ENCODE assay signal across 1 cellular context in the genomic region with DNA sequence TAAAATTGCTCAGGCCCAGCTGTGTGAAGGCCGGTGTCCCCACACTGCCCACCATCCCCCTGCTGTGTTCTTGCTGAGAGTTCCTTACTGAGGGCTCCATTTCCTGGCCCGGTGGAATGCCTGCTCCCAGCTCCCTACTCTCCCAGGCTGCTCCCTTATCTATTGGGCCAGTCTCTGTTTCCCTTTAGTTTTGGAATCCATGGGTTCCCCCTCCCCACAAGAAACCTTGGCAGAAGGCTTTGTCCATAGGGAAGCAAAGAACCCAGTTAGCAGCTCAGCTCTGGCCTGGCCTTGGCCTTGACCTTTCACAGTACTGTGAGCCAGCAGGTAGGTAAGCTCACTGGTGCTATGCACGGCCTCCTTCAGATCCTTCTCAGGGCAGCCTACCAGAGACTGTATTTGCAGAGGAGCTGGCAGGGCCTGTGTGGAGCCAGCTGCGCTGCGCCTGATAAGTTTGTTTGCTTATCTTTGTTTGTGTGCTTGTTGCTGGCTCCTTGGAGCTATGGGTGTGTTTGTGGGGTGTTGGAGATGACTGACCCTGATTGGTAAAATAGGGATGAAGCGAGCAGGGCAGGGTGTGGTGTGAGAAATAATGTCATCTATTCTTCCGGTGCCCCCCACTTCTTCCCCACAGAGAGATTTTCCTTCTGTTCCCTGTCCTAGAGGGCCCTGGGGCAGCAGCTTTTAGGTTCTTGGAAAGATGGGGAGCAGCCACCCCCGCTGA.
TF ChIP-seq lines count a peak whose summit lies in the region.

No MANE protein-coding gene starts in this region.

TF ChIP-seq in K562, 482 proteins besides CTCF, POLR2A, EP300 and RAD21 (continued from another document):
- no peak for TF ChIP-seq YY1 (IDR thresholded peaks at IDR 0.05; ENCODE audit: borderline replicate concordance in 1 of 3, control insufficient read depth in 1 of 3, extremely low read depth in 1 of 3, insufficient read depth in 3 of 3, insufficient read length in 1 of 3, insufficient replicate concordance in 2 of 3, low read depth in 1 of 3, low read length in 2 of 3)
- no peak for TF ChIP-seq CBX3 (IDR thresholded peaks at IDR 0.05; ENCODE audit: borderline replicate concordance in 1 of 2, low read length in 2 of 2)
- TF ChIP-seq LEF1 (IDR thresholded peaks at IDR 0.05): peak; percentile 92; the same call in 1 of the 2 replicates
- TF ChIP-seq THRAP3 (IDR thresholded peaks at IDR 0.05; ENCODE audit: borderline replicate concordance): no peak
- TF ChIP-seq, protein P1, sequence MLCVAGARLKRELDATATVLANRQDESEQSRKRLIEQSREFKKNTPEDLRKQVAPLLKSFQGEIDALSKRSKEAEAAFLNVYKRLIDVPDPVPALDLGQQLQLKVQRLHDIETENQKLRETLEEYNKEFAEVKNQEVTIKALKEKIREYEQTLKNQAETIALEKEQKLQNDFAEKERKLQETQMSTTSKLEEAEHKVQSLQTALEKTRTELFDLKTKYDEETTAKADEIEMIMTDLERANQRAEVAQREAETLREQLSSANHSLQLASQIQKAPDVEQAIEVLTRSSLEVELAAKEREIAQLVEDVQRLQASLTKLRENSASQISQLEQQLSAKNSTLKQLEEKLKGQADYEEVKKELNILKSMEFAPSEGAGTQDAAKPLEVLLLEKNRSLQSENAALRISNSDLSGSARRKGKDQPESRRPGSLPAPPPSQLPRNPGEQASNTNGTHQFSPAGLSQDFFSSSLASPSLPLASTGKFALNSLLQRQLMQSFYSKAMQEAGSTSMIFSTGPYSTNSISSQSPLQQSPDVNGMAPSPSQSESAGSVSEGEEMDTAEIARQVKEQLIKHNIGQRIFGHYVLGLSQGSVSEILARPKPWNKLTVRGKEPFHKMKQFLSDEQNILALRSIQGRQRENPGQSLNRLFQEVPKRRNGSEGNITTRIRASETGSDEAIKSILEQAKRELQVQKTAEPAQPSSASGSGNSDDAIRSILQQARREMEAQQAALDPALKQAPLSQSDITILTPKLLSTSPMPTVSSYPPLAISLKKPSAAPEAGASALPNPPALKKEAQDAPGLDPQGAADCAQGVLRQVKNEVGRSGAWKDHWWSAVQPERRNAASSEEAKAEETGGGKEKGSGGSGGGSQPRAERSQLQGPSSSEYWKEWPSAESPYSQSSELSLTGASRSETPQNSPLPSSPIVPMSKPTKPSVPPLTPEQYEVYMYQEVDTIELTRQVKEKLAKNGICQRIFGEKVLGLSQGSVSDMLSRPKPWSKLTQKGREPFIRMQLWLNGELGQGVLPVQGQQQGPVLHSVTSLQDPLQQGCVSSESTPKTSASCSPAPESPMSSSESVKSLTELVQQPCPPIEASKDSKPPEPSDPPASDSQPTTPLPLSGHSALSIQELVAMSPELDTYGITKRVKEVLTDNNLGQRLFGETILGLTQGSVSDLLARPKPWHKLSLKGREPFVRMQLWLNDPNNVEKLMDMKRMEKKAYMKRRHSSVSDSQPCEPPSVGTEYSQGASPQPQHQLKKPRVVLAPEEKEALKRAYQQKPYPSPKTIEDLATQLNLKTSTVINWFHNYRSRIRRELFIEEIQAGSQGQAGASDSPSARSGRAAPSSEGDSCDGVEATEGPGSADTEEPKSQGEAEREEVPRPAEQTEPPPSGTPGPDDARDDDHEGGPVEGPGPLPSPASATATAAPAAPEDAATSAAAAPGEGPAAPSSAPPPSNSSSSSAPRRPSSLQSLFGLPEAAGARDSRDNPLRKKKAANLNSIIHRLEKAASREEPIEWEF (CRISPR knock-in tag; IDR thresholded peaks at IDR 0.05): peak; percentile 63; the same call in 1 of the 2 replicates
- TF ChIP-seq, protein P2, sequence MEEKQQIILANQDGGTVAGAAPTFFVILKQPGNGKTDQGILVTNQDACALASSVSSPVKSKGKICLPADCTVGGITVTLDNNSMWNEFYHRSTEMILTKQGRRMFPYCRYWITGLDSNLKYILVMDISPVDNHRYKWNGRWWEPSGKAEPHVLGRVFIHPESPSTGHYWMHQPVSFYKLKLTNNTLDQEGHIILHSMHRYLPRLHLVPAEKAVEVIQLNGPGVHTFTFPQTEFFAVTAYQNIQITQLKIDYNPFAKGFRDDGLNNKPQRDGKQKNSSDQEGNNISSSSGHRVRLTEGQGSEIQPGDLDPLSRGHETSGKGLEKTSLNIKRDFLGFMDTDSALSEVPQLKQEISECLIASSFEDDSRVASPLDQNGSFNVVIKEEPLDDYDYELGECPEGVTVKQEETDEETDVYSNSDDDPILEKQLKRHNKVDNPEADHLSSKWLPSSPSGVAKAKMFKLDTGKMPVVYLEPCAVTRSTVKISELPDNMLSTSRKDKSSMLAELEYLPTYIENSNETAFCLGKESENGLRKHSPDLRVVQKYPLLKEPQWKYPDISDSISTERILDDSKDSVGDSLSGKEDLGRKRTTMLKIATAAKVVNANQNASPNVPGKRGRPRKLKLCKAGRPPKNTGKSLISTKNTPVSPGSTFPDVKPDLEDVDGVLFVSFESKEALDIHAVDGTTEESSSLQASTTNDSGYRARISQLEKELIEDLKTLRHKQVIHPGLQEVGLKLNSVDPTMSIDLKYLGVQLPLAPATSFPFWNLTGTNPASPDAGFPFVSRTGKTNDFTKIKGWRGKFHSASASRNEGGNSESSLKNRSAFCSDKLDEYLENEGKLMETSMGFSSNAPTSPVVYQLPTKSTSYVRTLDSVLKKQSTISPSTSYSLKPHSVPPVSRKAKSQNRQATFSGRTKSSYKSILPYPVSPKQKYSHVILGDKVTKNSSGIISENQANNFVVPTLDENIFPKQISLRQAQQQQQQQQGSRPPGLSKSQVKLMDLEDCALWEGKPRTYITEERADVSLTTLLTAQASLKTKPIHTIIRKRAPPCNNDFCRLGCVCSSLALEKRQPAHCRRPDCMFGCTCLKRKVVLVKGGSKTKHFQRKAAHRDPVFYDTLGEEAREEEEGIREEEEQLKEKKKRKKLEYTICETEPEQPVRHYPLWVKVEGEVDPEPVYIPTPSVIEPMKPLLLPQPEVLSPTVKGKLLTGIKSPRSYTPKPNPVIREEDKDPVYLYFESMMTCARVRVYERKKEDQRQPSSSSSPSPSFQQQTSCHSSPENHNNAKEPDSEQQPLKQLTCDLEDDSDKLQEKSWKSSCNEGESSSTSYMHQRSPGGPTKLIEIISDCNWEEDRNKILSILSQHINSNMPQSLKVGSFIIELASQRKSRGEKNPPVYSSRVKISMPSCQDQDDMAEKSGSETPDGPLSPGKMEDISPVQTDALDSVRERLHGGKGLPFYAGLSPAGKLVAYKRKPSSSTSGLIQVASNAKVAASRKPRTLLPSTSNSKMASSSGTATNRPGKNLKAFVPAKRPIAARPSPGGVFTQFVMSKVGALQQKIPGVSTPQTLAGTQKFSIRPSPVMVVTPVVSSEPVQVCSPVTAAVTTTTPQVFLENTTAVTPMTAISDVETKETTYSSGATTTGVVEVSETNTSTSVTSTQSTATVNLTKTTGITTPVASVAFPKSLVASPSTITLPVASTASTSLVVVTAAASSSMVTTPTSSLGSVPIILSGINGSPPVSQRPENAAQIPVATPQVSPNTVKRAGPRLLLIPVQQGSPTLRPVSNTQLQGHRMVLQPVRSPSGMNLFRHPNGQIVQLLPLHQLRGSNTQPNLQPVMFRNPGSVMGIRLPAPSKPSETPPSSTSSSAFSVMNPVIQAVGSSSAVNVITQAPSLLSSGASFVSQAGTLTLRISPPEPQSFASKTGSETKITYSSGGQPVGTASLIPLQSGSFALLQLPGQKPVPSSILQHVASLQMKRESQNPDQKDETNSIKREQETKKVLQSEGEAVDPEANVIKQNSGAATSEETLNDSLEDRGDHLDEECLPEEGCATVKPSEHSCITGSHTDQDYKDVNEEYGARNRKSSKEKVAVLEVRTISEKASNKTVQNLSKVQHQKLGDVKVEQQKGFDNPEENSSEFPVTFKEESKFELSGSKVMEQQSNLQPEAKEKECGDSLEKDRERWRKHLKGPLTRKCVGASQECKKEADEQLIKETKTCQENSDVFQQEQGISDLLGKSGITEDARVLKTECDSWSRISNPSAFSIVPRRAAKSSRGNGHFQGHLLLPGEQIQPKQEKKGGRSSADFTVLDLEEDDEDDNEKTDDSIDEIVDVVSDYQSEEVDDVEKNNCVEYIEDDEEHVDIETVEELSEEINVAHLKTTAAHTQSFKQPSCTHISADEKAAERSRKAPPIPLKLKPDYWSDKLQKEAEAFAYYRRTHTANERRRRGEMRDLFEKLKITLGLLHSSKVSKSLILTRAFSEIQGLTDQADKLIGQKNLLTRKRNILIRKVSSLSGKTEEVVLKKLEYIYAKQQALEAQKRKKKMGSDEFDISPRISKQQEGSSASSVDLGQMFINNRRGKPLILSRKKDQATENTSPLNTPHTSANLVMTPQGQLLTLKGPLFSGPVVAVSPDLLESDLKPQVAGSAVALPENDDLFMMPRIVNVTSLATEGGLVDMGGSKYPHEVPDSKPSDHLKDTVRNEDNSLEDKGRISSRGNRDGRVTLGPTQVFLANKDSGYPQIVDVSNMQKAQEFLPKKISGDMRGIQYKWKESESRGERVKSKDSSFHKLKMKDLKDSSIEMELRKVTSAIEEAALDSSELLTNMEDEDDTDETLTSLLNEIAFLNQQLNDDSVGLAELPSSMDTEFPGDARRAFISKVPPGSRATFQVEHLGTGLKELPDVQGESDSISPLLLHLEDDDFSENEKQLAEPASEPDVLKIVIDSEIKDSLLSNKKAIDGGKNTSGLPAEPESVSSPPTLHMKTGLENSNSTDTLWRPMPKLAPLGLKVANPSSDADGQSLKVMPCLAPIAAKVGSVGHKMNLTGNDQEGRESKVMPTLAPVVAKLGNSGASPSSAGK (IDR thresholded peaks at IDR 0.05): no peak
- TF ChIP-seq NCOA1 (IDR thresholded peaks at IDR 0.05; ENCODE audit: low read depth): peak; percentile 70
- TF ChIP-seq ZNF316 (IDR thresholded peaks at IDR 0.05): no peak
- TF ChIP-seq SOX6 (IDR thresholded peaks at IDR 0.05): peak; percentile 97
- peak; percentile 77; the same call in 1 of the 2 replicates for TF ChIP-seq FOXM1 (IDR thresholded peaks at IDR 0.05; ENCODE audit: low read depth)
- no peak for TF ChIP-seq FOXM1 (CRISPR knock-in tag; IDR thresholded peaks at IDR 0.05; ENCODE audit: low read depth)
- TF ChIP-seq, protein P3, sequence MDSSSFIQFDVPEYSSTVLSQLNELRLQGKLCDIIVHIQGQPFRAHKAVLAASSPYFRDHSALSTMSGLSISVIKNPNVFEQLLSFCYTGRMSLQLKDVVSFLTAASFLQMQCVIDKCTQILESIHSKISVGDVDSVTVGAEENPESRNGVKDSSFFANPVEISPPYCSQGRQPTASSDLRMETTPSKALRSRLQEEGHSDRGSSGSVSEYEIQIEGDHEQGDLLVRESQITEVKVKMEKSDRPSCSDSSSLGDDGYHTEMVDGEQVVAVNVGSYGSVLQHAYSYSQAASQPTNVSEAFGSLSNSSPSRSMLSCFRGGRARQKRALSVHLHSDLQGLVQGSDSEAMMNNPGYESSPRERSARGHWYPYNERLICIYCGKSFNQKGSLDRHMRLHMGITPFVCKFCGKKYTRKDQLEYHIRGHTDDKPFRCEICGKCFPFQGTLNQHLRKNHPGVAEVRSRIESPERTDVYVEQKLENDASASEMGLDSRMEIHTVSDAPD (CRISPR knock-in tag; IDR thresholded peaks at IDR 0.05): no peak
- no peak for TF ChIP-seq PCBP2 (IDR thresholded peaks at IDR 0.05; ENCODE audit: low read depth, low read length, poor library complexity, severe bottlenecking)
- no peak for TF ChIP-seq BCL6 (CRISPR knock-in tag; IDR thresholded peaks at IDR 0.05)
- TF ChIP-seq ZNF24 (IDR thresholded peaks at IDR 0.05): no peak
- TF ChIP-seq ZNF217 (CRISPR knock-in tag; IDR thresholded peaks at IDR 0.05): no peak
- TF ChIP-seq ATF7 (IDR thresholded peaks at IDR 0.05): peak; percentile 80
- no peak for TF ChIP-seq ZNF354B (CRISPR knock-in tag; IDR thresholded peaks at IDR 0.05)
- TF ChIP-seq, protein P4, sequence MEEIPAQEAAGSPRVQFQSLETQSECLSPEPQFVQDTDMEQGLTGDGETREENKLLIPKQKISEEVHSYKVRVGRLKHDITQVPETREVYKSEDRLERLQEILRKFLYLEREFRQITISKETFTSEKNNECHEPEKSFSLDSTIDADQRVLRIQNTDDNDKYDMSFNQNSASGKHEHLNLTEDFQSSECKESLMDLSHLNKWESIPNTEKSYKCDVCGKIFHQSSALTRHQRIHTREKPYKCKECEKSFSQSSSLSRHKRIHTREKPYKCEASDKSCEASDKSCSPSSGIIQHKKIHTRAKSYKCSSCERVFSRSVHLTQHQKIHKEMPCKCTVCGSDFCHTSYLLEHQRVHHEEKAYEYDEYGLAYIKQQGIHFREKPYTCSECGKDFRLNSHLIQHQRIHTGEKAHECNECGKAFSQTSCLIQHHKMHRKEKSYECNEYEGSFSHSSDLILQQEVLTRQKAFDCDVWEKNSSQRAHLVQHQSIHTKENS (CRISPR knock-in tag; IDR thresholded peaks at IDR 0.05): no peak
- TF ChIP-seq GTF2F1 (IDR thresholded peaks at IDR 0.05; ENCODE audit: low read depth, low read length): no peak
- TF ChIP-seq CXXC5 (CRISPR knock-in tag; IDR thresholded peaks at IDR 0.05): peak; percentile 79
- no peak for TF ChIP-seq NFATC3 (IDR thresholded peaks at IDR 0.05)
- 0 out of 2 replicates have a peak, but pooled peaks have one; percentile 16 for TF ChIP-seq SP1 (CRISPR knock-in tag; IDR thresholded peaks at IDR 0.05)
